Comparison of ENCODE assay signal across 8 cellular contexts in the genomic region with DNA sequence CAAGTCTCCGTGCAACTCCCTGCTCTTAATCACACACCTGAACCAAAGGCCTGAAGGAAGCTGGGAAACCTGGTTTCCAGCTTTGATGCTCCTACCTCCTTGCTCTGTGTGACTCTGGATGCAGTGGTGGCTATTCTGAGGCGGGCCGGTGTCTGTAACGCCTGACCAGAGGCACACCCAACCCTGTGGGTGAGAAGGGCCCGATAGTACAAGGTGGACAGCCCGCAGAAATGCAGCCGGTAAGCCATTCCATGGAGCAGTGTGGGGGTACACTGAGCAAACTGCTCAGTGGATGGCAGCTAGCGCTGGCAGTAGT. TPM values are rescaled to one million over a fixed set of nuclear protein-coding genes. Genes with fewer than 3 reads are reported as not detected.
DNase-seq lines count a peak whose midpoint lies in the region; ATAC-seq and TF ChIP-seq lines count a peak whose summit lies in the region.

No MANE protein-coding gene starts in this region.

- 42 to 50% (median 48%) methylated on average over 8 of the region's 8 CpGs for WGBS in psoas muscle, 3 donors
- 47 to 74% methylated on average over 8 of the region's 8 CpGs for WGBS in lower leg skin, 2 donors

- H3K4me1 ChIP-seq in psoas muscle: peaks cover 94% of the 10 kb centered on the region

- H3K27ac ChIP-seq in SK-N-MC (0 out of 2 replicates have a peak overlapping the region, but pooled peaks have one; percentile 59), psoas muscle (peak overlapping the region; percentile 94)

- intact Hi-C loops in psoas muscle (cut with DNase I) (loop anchor here in 1 of 2 donors (2.0 kb wide), 1 partner anchor 33 kb away; no protein-coding TSS in a partner anchor), lower leg skin (cut with DNase I; ENCODE audit: low total_unique reads) (no loop called here)

- no peak for DNase-seq in GM12864 (ENCODE audit: low read depth)
- DNase-seq in SK-N-MC (ENCODE audit: low read depth, low spot score): no peak
- DNase-seq in fibroblast of the aortic adventitia (ENCODE audit: low read depth): no peak
- DNase-seq in psoas muscle: no peak
- no peak for DNase-seq in lower leg skin (ENCODE audit: low spot score in 2 of 2)
- no peak for DNase-seq in NCI-H524 treated with DMSO at 0.1 percent for 48 hours (lab: John Stamatoyannopoulos, UW)
- no peak for DNase-seq in kidney glomerular epithelial cell (lab: John Stamatoyannopoulos, UW)
- no peak for DNase-seq in activated CD8-positive, alpha-beta memory T cell treated with anti-CD3 and anti-CD28 coated beads, Interleukin-2, amount 50 U/mL, for 48 hours

- no peaks in the 10 kb centered on the region for H3K27me3 ChIP-seq in psoas muscle (ENCODE audit: insufficient read depth in 3 of 3, low read length in 2 of 3)

- H3K9ac ChIP-seq in SK-N-MC (ENCODE audit: insufficient read length): peak overlapping the region; percentile 33

- no peaks in the 10 kb centered on the region for H3K36me3 ChIP-seq in SK-N-MC (ENCODE audit: insufficient read depth, low read length)
- H3K36me3 ChIP-seq in psoas muscle (ENCODE audit: insufficient read depth in 1 of 2, low read depth in 1 of 2): no peaks in the 10 kb centered on the region

- no peak for TF ChIP-seq CTCF in GM12864 (IDR thresholded peaks at IDR 0.05; ENCODE audit: low read depth, low read length, missing control alignments)
- TF ChIP-seq CTCF in fibroblast of the aortic adventitia (IDR thresholded peaks at IDR 0.05; ENCODE audit: insufficient read depth, low read length): no peak
- no peak for TF ChIP-seq CTCF in psoas muscle (IDR thresholded peaks at IDR 0.05)
- no peak for TF ChIP-seq CTCF in lower leg skin (IDR thresholded peaks at IDR 0.05)

- no peak for ATAC-seq in psoas muscle

- no peaks in the 10 kb centered on the region for H3K9me3 ChIP-seq in SK-N-MC (ENCODE audit: low read depth, low read length)
- no peaks in the 10 kb centered on the region for H3K9me3 ChIP-seq in psoas muscle

- H3K4me3 ChIP-seq in GM12864 (ENCODE audit: low read depth, low read length): peak overlapping the region; percentile 32
- peak overlapping the region; percentile 69 for H3K4me3 ChIP-seq in SK-N-MC
- H3K4me3 ChIP-seq in fibroblast of the aortic adventitia (ENCODE audit: low read depth, low read length): peak overlapping the region; percentile 13
- peak overlapping the region; percentile 55 for H3K4me3 ChIP-seq in psoas muscle
- H3K4me3 ChIP-seq in lower leg skin (ENCODE audit: low read depth, poor library complexity, severe bottlenecking): no peak overlapping the region

- TF ChIP-seq POLR2A in lower leg skin (IDR thresholded peaks at IDR 0.05): no peak

RNA-seq across cellular contexts. Expression of a gene that starts 36.1 kb away (rescaled TPM):
- total RNA-seq in fibroblast of the aortic adventitia (ENCODE audit: low replicate concordance) (14.6 and 19.1 TPM in 2 replicates), psoas muscle (10 to 100 TPM; 35.9 to 65.2 (median 59.0) TPM), lower leg skin (10 to 100 TPM; 37.7 to 63.0 (median 52.5) TPM)
- polyA plus RNA-seq in psoas muscle: 10 to 100 TPM in 1 of 3 donors, 1 to 10 TPM in 2; 6.4 to 19.8 (median 9.7) TPM
